1 cellular context compared by ENCODE assay signal in the genomic region with DNA sequence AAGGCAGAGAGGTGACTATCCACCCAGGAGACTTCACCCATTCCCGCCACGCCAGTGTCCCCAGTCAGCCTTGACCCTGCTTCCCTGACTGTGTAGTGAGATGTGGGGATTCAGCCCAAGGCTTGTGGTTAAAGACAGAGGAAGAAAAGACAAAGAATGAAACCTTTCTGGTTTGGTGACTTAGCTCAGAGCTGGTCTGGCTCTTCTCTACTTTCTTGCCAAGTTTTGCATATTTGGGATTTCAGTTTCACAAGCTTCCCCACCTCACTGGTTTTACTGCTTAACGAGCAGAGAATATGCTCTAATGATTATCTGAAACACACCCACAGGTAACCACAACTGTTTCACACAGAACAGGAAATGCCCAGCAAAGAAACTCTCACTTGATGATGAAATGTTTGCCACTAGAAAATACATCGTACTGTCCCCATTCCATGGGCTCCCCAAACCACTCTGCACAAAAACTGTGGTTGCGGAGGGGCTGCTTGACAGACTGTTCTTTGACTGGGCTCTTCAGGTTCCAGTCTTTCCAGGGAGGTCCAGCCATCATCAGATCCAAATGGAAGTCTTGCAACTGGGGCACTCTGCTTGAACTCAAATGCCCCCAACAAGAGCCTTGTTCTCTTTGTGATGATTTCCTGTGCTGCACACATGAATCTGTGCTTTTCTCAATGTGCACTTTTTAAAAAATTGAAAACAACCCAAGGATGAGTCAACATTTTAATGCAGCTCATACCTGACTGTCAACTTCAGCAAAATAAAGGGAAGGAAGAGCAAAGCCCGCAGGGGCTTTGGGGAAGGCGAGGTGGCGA.
A peak's percentile ranks its signal among the peaks of the same experiment; 100 is the strongest.
TF ChIP-seq lines count a peak whose summit lies in the region.

No MANE protein-coding gene starts in this region.

TF ChIP-seq in GM12878, 131 proteins besides CTCF, POLR2A, EP300 and RAD21 (continued from another document):
- TF ChIP-seq, protein P1, sequence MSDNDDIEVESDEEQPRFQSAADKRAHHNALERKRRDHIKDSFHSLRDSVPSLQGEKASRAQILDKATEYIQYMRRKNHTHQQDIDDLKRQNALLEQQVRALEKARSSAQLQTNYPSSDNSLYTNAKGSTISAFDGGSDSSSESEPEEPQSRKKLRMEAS (IDR thresholded peaks at IDR 0.05; ENCODE audit: low read depth, low read length): no peak
- TF ChIP-seq SMAD1 (IDR thresholded peaks at IDR 0.05; ENCODE audit: low read depth, partially characterized antibody) (peak; percentile 45), MYB (IDR thresholded peaks at IDR 0.05; ENCODE audit: borderline replicate concordance, low read depth, low read length) (no peak), SUPT20H (IDR thresholded peaks at IDR 0.05; ENCODE audit: borderline replicate concordance, control insufficient read depth, low read depth, low read length) (no peak), STAT1 (conservative IDR thresholded peaks at IDR 0.05) (no peak), TCF12 (IDR thresholded peaks at IDR 0.05; ENCODE audit: low read depth, low read length) (no peak; the same call in 1 of the 2 replicates), FOXK2 (IDR thresholded peaks at IDR 0.05) (no peak), CHD2 (IDR thresholded peaks at IDR 0.05; ENCODE audit: borderline replicate concordance, low read depth, low read length) (peak; percentile 72; the same call in 1 of the 2 replicates), TCF3 (IDR thresholded peaks at IDR 0.05; ENCODE audit: borderline replicate concordance, insufficient read depth, low read depth, low read length) (peak; percentile 78; the same call in 1 of the 2 replicates), SIX5 (IDR thresholded peaks at IDR 0.05; ENCODE audit: low read depth, low read length, severe bottlenecking) (no peak), MEF2B (IDR thresholded peaks at IDR 0.05; ENCODE audit: partially characterized antibody, poor library complexity, severe bottlenecking) (peak; percentile 78), ZZZ3 (IDR thresholded peaks at IDR 0.05; ENCODE audit: control insufficient read depth, insufficient read length, low read depth) (no peak), CBX5 (IDR thresholded peaks at IDR 0.05; ENCODE audit: low read depth) (peak; percentile 71; the same call in 1 of the 2 replicates), SP1 (IDR thresholded peaks at IDR 0.05; ENCODE audit: low read depth, low read length) (no peak), NFYA (IDR thresholded peaks at IDR 0.05; ENCODE audit: borderline replicate concordance, low read depth, low read length) (no peak), NR2C2 (IDR thresholded peaks at IDR 0.05; ENCODE audit: borderline replicate concordance, control insufficient read depth, insufficient read length, low read depth) (no peak), MYC (IDR thresholded peaks at IDR 0.05; ENCODE audit: insufficient read depth, insufficient read length, insufficient replicate concordance, low read length, severe bottlenecking) (no peak), ATF7 (IDR thresholded peaks at IDR 0.05; ENCODE audit: low read depth) (peak; percentile 94), MXI1 (IDR thresholded peaks at IDR 0.05; ENCODE audit: low read depth, low read length) (no peak), CREB1 (IDR thresholded peaks at IDR 0.05; ENCODE audit: low read depth) (peak; percentile 57; the same call in 1 of the 2 replicates)
- TF ChIP-seq, protein P2, sequence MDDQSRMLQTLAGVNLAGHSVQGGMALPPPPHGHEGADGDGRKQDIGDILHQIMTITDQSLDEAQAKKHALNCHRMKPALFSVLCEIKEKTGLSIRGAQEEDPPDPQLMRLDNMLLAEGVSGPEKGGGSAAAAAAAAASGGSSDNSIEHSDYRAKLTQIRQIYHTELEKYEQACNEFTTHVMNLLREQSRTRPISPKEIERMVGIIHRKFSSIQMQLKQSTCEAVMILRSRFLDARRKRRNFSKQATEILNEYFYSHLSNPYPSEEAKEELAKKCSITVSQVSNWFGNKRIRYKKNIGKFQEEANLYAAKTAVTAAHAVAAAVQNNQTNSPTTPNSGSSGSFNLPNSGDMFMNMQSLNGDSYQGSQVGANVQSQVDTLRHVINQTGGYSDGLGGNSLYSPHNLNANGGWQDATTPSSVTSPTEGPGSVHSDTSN (IDR thresholded peaks at IDR 0.05; ENCODE audit: insufficient replicate concordance, low read depth, low read length): no peak
- TF ChIP-seq, protein P3, sequence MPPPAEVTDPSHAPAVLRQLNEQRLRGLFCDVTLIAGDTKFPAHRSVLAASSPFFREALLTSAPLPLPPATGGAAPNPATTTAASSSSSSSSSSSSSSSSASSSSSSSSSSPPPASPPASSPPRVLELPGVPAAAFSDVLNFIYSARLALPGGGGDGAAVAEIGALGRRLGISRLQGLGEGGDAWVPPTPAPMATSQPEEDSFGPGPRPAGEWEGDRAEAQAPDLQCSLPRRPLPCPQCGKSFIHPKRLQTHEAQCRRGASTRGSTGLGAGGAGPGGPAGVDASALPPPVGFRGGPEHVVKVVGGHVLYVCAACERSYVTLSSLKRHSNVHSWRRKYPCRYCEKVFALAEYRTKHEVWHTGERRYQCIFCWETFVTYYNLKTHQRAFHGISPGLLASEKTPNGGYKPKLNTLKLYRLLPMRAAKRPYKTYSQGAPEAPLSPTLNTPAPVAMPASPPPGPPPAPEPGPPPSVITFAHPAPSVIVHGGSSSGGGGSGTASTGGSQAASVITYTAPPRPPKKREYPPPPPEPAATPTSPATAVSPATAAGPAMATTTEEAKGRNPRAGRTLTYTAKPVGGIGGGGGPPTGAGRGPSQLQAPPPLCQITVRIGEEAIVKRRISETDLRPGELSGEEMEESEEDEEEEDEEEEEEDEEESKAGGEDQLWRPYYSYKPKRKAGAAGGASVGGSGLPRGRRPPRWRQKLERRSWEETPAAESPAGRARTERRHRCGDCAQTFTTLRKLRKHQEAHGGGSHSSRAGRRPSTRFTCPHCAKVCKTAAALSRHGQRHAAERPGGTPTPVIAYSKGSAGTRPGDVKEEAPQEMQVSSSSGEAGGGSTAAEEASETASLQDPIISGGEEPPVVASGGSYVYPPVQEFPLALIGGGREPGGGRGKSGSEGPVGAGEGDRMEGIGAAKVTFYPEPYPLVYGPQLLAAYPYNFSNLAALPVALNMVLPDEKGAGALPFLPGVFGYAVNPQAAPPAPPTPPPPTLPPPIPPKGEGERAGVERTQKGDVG (CRISPR knock-in tag; IDR thresholded peaks at IDR 0.05): no peak
- TF ChIP-seq, protein P4, sequence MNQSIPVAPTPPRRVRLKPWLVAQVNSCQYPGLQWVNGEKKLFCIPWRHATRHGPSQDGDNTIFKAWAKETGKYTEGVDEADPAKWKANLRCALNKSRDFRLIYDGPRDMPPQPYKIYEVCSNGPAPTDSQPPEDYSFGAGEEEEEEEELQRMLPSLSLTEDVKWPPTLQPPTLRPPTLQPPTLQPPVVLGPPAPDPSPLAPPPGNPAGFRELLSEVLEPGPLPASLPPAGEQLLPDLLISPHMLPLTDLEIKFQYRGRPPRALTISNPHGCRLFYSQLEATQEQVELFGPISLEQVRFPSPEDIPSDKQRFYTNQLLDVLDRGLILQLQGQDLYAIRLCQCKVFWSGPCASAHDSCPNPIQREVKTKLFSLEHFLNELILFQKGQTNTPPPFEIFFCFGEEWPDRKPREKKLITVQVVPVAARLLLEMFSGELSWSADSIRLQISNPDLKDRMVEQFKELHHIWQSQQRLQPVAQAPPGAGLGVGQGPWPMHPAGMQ (IDR thresholded peaks at IDR 0.05; ENCODE audit: borderline replicate concordance): no peak
